1 cellular context compared by ENCODE assay signal in genomic region chr17:78112508-78113471, GRCh38.
TF ChIP-seq lines count a peak whose summit lies in the region.

No MANE protein-coding gene starts in this region.

TF ChIP-seq in K562, 482 proteins besides CTCF, POLR2A, EP300 and RAD21 (continues in another document):
- TF ChIP-seq ZNF766 (CRISPR knock-in tag; conservative IDR thresholded peaks at IDR 0.05) (no peak), MYC (IDR thresholded peaks at IDR 0.05; ENCODE audit: low read depth, low read length) (no peak), MYC (CRISPR knock-in tag; IDR thresholded peaks at IDR 0.05; ENCODE audit: borderline replicate concordance, low read depth) (no peak), ZNF740 (CRISPR knock-in tag; IDR thresholded peaks at IDR 0.05) (0 out of 2 replicates have a peak, but pooled peaks have one; percentile 26), ZNF740 (tag; IDR thresholded peaks at IDR 0.05) (no peak), RB1 (IDR thresholded peaks at IDR 0.05; ENCODE audit: low read depth) (peak; percentile 79; the same call in 1 of the 2 replicates), ZNF76 (CRISPR knock-in tag; IDR thresholded peaks at IDR 0.05; ENCODE audit: borderline replicate concordance) (no peak), NFIX (CRISPR knock-in tag; IDR thresholded peaks at IDR 0.05; ENCODE audit: low read depth) (no peak), CTCFL (IDR thresholded peaks at IDR 0.05; ENCODE audit: borderline replicate concordance, insufficient read depth, low read depth, low read length, poor library complexity, severe bottlenecking) (peak; percentile 78), MXD1 (CRISPR knock-in tag; IDR thresholded peaks at IDR 0.05; ENCODE audit: borderline replicate concordance, poor library complexity, severe bottlenecking) (no peak), HMGN3 (IDR thresholded peaks at IDR 0.05; ENCODE audit: borderline replicate concordance, extremely low read depth, insufficient read length, low read depth, low read length) (peak; percentile 61), ARID2 (IDR thresholded peaks at IDR 0.05) (peak; percentile 72; the same call in 1 of the 2 replicates), SMAD4 (CRISPR knock-in tag; conservative IDR thresholded peaks at IDR 0.05) (peak; percentile 30; the same call in 1 of the 2 replicates), NRF1 (conservative IDR thresholded peaks at IDR 0.05 in 1 of 2, IDR thresholded peaks at IDR 0.05 in 1 of 2) (peak; percentile 35 to 59), TFAP4 (CRISPR knock-in tag; IDR thresholded peaks at IDR 0.05; ENCODE audit: borderline replicate concordance) (peak; percentile 93), OTX1 (CRISPR knock-in tag; IDR thresholded peaks at IDR 0.05) (peak; percentile 2; the same call in 1 of the 2 replicates), TCF3 (CRISPR knock-in tag; IDR thresholded peaks at IDR 0.05) (peak; percentile 28; the same call in 1 of the 2 replicates), NR2C2 (CRISPR knock-in tag; IDR thresholded peaks at IDR 0.05) (peak; percentile 35; the same call in 1 of the 2 replicates), NR2C2 (tag; IDR thresholded peaks at IDR 0.05) (no peak), TCF7L2 (IDR thresholded peaks at IDR 0.05; ENCODE audit: low read depth, low read length) (no peak), TBP (optimal IDR thresholded peaks at IDR 0.05; ENCODE audit: low read depth, low read length) (no peak), JUND (IDR thresholded peaks at IDR 0.05; ENCODE audit: borderline replicate concordance, low read depth, low read length) (peak; percentile 31; the same call in 1 of the 2 replicates), JUND (tag; IDR thresholded peaks at IDR 0.05; ENCODE audit: borderline replicate concordance, low read depth, low read length) (no peak; the same call in 2 of the 3 replicates), ETV5 (CRISPR knock-in tag; IDR thresholded peaks at IDR 0.05; ENCODE audit: low read depth) (peak; percentile 44; the same call in 1 of the 2 replicates), ATF4 (CRISPR knock-in tag; IDR thresholded peaks at IDR 0.05) (peak; percentile 24; the same call in 1 of the 2 replicates), PRMT5 (CRISPR knock-in tag; IDR thresholded peaks at IDR 0.05) (no peak), NFIC (IDR thresholded peaks at IDR 0.05) (peak; percentile 10; the same call in 1 of the 2 replicates), ZZZ3 (IDR thresholded peaks at IDR 0.05) (no peak), CEBPB (tag; IDR thresholded peaks at IDR 0.05) (no peak), ARID1B (IDR thresholded peaks at IDR 0.05) (no peak), MAZ (CRISPR knock-in tag; conservative IDR thresholded peaks at IDR 0.05 in 1 of 2, IDR thresholded peaks at IDR 0.05 in 1 of 2) (peak; percentile 64 to 73), HDGF (IDR thresholded peaks at IDR 0.05) (peak; percentile 93; the same call in 1 of the 2 replicates), ZNF316 (IDR thresholded peaks at IDR 0.05) (no peak), E2F5 (CRISPR knock-in tag; IDR thresholded peaks at IDR 0.05) (0 out of 2 replicates have a peak, but pooled peaks have one; percentile 29), CBFB (CRISPR knock-in tag; IDR thresholded peaks at IDR 0.05) (peak; percentile 71; the same call in 1 of the 2 replicates), POLR2G (IDR thresholded peaks at IDR 0.05; ENCODE audit: low read depth, low read length) (peak; percentile 65), JUN (IDR thresholded peaks at IDR 0.05; ENCODE audit: borderline replicate concordance, low read depth, low read length) (peak; percentile 25; the same call in 1 of the 2 replicates), JUN (CRISPR knock-in tag; IDR thresholded peaks at IDR 0.05; ENCODE audit: borderline replicate concordance) (no peak), ZNF445 (CRISPR knock-in tag; IDR thresholded peaks at IDR 0.05; ENCODE audit: low read depth) (no peak), CBX8 (IDR thresholded peaks at IDR 0.05; ENCODE audit: borderline replicate concordance, extremely low read depth, low read depth, low read length, poor library complexity, severe bottlenecking) (no peak), FOXM1 (IDR thresholded peaks at IDR 0.05; ENCODE audit: low read depth) (no peak), FOXM1 (CRISPR knock-in tag; IDR thresholded peaks at IDR 0.05; ENCODE audit: low read depth) (peak; percentile 35; the same call in 1 of the 2 replicates)
- TF ChIP-seq, protein P1, sequence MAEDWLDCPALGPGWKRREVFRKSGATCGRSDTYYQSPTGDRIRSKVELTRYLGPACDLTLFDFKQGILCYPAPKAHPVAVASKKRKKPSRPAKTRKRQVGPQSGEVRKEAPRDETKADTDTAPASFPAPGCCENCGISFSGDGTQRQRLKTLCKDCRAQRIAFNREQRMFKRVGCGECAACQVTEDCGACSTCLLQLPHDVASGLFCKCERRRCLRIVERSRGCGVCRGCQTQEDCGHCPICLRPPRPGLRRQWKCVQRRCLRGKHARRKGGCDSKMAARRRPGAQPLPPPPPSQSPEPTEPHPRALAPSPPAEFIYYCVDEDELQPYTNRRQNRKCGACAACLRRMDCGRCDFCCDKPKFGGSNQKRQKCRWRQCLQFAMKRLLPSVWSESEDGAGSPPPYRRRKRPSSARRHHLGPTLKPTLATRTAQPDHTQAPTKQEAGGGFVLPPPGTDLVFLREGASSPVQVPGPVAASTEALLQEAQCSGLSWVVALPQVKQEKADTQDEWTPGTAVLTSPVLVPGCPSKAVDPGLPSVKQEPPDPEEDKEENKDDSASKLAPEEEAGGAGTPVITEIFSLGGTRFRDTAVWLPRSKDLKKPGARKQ (CRISPR knock-in tag; IDR thresholded peaks at IDR 0.05) = peak; percentile 66; the same call in 1 of the 2 replicates
- TF ChIP-seq, protein P2, sequence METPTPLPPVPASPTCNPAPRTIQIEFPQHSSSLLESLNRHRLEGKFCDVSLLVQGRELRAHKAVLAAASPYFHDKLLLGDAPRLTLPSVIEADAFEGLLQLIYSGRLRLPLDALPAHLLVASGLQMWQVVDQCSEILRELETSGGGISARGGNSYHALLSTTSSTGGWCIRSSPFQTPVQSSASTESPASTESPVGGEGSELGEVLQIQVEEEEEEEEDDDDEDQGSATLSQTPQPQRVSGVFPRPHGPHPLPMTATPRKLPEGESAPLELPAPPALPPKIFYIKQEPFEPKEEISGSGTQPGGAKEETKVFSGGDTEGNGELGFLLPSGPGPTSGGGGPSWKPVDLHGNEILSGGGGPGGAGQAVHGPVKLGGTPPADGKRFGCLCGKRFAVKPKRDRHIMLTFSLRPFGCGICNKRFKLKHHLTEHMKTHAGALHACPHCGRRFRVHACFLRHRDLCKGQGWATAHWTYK (CRISPR knock-in tag; IDR thresholded peaks at IDR 0.05) = peak; percentile 41; the same call in 1 of the 2 replicates
- TF ChIP-seq, protein P3, sequence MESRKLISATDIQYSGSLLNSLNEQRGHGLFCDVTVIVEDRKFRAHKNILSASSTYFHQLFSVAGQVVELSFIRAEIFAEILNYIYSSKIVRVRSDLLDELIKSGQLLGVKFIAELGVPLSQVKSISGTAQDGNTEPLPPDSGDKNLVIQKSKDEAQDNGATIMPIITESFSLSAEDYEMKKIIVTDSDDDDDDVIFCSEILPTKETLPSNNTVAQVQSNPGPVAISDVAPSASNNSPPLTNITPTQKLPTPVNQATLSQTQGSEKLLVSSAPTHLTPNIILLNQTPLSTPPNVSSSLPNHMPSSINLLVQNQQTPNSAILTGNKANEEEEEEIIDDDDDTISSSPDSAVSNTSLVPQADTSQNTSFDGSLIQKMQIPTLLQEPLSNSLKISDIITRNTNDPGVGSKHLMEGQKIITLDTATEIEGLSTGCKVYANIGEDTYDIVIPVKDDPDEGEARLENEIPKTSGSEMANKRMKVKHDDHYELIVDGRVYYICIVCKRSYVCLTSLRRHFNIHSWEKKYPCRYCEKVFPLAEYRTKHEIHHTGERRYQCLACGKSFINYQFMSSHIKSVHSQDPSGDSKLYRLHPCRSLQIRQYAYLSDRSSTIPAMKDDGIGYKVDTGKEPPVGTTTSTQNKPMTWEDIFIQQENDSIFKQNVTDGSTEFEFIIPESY (CRISPR knock-in tag; IDR thresholded peaks at IDR 0.05) = peak; percentile 99
- TF ChIP-seq, protein P4, sequence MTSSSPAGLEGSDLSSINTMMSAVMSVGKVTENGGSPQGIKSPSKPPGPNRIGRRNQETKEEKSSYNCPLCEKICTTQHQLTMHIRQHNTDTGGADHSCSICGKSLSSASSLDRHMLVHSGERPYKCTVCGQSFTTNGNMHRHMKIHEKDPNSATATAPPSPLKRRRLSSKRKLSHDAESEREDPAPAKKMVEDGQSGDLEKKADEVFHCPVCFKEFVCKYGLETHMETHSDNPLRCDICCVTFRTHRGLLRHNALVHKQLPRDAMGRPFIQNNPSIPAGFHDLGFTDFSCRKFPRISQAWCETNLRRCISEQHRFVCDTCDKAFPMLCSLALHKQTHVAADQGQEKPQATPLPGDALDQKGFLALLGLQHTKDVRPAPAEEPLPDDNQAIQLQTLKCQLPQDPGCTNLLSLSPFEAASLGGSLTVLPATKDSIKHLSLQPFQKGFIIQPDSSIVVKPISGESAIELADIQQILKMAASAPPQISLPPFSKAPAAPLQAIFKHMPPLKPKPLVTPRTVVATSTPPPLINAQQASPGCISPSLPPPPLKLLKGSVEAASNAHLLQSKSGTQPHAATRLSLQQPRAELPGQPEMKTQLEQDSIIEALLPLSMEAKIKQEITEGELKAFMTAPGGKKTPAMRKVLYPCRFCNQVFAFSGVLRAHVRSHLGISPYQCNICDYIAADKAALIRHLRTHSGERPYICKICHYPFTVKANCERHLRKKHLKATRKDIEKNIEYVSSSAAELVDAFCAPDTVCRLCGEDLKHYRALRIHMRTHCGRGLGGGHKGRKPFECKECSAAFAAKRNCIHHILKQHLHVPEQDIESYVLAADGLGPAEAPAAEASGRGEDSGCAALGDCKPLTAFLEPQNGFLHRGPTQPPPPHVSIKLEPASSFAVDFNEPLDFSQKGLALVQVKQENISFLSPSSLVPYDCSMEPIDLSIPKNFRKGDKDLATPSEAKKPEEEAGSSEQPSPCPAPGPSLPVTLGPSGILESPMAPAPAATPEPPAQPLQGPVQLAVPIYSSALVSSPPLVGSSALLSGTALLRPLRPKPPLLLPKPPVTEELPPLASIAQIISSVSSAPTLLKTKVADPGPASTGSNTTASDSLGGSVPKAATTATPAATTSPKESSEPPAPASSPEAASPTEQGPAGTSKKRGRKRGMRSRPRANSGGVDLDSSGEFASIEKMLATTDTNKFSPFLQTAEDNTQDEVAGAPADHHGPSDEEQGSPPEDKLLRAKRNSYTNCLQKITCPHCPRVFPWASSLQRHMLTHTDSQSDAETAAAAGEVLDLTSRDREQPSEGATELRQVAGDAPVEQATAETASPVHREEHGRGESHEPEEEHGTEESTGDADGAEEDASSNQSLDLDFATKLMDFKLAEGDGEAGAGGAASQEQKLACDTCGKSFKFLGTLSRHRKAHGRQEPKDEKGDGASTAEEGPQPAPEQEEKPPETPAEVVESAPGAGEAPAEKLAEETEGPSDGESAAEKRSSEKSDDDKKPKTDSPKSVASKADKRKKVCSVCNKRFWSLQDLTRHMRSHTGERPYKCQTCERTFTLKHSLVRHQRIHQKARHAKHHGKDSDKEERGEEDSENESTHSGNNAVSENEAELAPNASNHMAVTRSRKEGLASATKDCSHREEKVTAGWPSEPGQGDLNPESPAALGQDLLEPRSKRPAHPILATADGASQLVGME (CRISPR knock-in tag; IDR thresholded peaks at IDR 0.05) = 0 out of 2 replicates have a peak, but pooled peaks have one; percentile 29
